ENCODE assay signal across 1 cellular context in the genomic region with DNA sequence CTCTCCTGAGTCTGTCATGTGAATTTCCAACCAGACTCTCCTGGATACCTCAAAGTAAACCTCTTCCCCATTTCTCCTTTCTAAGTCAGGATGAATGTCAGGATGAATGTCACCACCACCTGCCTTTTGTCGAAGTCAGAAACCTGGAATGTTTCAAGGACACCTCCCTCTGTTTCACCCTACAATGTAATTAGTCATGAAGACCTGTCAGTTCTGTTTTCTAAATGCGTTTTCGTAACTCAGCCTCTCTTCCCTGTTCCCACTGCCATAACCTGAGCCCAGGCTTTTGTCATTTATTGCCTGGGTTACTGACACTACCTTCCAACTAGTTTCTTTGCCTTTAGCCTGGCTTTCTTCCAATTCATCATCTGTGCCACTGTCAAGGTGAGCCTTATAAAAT.
TF ChIP-seq lines count a peak whose summit lies in the region.

No MANE protein-coding gene starts in this region.

TF ChIP-seq in K562, 482 proteins besides CTCF, POLR2A, EP300 and RAD21:
- TF ChIP-seq FOXM1 (IDR thresholded peaks at IDR 0.05; ENCODE audit: low read depth): no peak
- TF ChIP-seq FOXM1 (CRISPR knock-in tag; IDR thresholded peaks at IDR 0.05; ENCODE audit: low read depth): no peak
- no peak for TF ChIP-seq ZNF780A (CRISPR knock-in tag; IDR thresholded peaks at IDR 0.05)
- TF ChIP-seq GTF2E2 (tag; IDR thresholded peaks at IDR 0.05): no peak
- TF ChIP-seq, protein P1, sequence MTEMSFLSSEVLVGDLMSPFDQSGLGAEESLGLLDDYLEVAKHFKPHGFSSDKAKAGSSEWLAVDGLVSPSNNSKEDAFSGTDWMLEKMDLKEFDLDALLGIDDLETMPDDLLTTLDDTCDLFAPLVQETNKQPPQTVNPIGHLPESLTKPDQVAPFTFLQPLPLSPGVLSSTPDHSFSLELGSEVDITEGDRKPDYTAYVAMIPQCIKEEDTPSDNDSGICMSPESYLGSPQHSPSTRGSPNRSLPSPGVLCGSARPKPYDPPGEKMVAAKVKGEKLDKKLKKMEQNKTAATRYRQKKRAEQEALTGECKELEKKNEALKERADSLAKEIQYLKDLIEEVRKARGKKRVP (CRISPR knock-in tag; IDR thresholded peaks at IDR 0.05): no peak
- no peak for TF ChIP-seq ZNF551 (CRISPR knock-in tag; IDR thresholded peaks at IDR 0.05)
TF ChIP-seq in K562: peak in this region for 0.
